9 cellular contexts compared by ENCODE assay signal in genomic region chr2:135997380-135997779, GRCh38. TPM values are rescaled to one million over a fixed set of nuclear protein-coding genes. Genes with fewer than 3 reads are reported as not detected.
DNase-seq lines count a peak whose midpoint lies in the region; ATAC-seq lines count a peak whose summit lies in the region.
"Had no signal": no experiment of that assay in that cellular context is flagged by ENCODE, and none has a peak within 500 bp of the region (broad histone marks: within the 10 kb centered on the region; RNA-seq: fewer than 3 reads in every experiment).

No MANE protein-coding gene starts in this region.

- no peaks in the 10 kb centered on the region for H3K9me3 Mint-ChIP-seq in activated naive CD8-positive, alpha-beta T cell treated with anti-CD3 and anti-CD28 coated beads for 36 hours

- H3K4me1 Mint-ChIP-seq in activated naive CD8-positive, alpha-beta T cell treated with anti-CD3 and anti-CD28 coated beads for 36 hours = peaks cover 13% of the 10 kb centered on the region

- ATAC-seq in HG03460 (IDR thresholded peaks at IDR 0.05; ENCODE audit: unreplicated experiment) = peak; percentile 65
- no peak for ATAC-seq in HG03521 (IDR thresholded peaks at IDR 0.05; ENCODE audit: unreplicated experiment)
- ATAC-seq: Panc1 had no signal

- H3K27me3 Mint-ChIP-seq in activated naive CD8-positive, alpha-beta T cell treated with anti-CD3 and anti-CD28 coated beads for 36 hours = no peaks in the 10 kb centered on the region

- DNase-seq in NCI-H1417 (lab: John Stamatoyannopoulos, UW) = peak in 2 of 3 experiments; percentile 4 to 44
- no peak for DNase-seq in NCI-H1417 treated with DMSO at 0.1 percent for 48 hours (lab: John Stamatoyannopoulos, UW)
- peak; percentile 27 for DNase-seq in activated naive CD8-positive, alpha-beta T cell treated with anti-CD3 and anti-CD28 coated beads for 36 hours
- DNase-seq in retina = peak; percentile 84
- no peak for DNase-seq in NCI-H1048 (lab: John Stamatoyannopoulos, UW)
- DNase-seq in DMS79 (lab: John Stamatoyannopoulos, UW) = no peak

- H3K4me3 Mint-ChIP-seq in activated naive CD8-positive, alpha-beta T cell treated with anti-CD3 and anti-CD28 coated beads for 36 hours = no peak overlapping the region

- H3K36me3 Mint-ChIP-seq in activated naive CD8-positive, alpha-beta T cell treated with anti-CD3 and anti-CD28 coated beads for 36 hours = peaks cover 6% of the 10 kb centered on the region

- H3K27ac Mint-ChIP-seq in activated naive CD8-positive, alpha-beta T cell treated with anti-CD3 and anti-CD28 coated beads for 36 hours = no peak overlapping the region

RNA-seq across cellular contexts. Expression of gene DARS1, which starts 12.0 kb away (rescaled TPM):
- 100 to 1,000 TPM; 165 to 173 TPM for total RNA-seq in activated naive CD8-positive, alpha-beta T cell treated with anti-CD3 and anti-CD28 coated beads for 36 hours

Comparison
In these comparisons a context has a peak if more than half of its experiments do, and no peak if none do; other contexts are left out.
1. DNase-seq: peak in NCI-H1417 (2 of 3), activated naive CD8-positive, alpha-beta T cell treated with anti-CD3 and anti-CD28 coated beads for 36 hours (single experiment) and retina (single experiment); none in NCI-H1417 treated with DMSO at 0.1 percent for 48 hours (single experiment), NCI-H1048 (single experiment) and DMS79 (single experiment).